In the genomic region with DNA sequence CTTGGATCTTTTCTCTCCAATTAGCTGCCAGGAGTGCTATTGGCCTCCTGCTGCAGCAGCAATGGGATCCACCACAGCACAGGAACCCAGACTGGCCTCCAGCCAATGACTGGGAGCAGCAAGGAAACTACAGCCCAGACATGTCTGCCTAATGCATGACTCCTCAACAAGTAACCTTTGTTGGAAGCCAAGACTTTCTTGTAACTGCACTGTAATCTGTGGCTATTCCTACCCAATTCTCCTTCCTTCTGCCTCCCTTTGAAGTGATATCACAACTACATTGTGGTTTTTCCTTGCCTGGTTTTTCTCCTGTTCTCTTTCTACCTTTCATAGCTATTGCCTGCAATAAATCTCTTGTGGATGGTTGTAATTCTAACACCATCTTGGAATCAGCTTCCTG, we compare ENCODE assay signal across 2 cellular contexts.
TF ChIP-seq lines count a peak whose summit lies in the region.

No MANE protein-coding gene starts in this region.

TF ChIP-seq in IMR-90, 13 proteins besides CTCF, POLR2A, EP300 and RAD21:
- TF ChIP-seq MAZ (IDR thresholded peaks at IDR 0.05; ENCODE audit: borderline replicate concordance, low read depth, low read length), result no peak
- TF ChIP-seq RFX5 (IDR thresholded peaks at IDR 0.05; ENCODE audit: low read depth, low read length), result no peak

TF ChIP-seq in GM12891, 5 proteins besides CTCF, POLR2A, EP300 and RAD21:
- TF ChIP-seq TAF1 (IDR thresholded peaks at IDR 0.05; ENCODE audit: low read depth, low read length) (no peak), PAX5 (IDR thresholded peaks at IDR 0.05; ENCODE audit: insufficient read depth, low read length, severe bottlenecking) (no peak), SPI1 (IDR thresholded peaks at IDR 0.05; ENCODE audit: low read depth, low read length) (no peak), POU2F2 (IDR thresholded peaks at IDR 0.05; ENCODE audit: low read depth, low read length) (no peak), POLR2AphosphoS5 (IDR thresholded peaks at IDR 0.05; ENCODE audit: low read depth, low read length) (no peak)
TF ChIP-seq in GM12891: peak in this region for 0.
